ENCODE assay signal across 11 cellular contexts in genomic region chr9:79757906-79758669, GRCh38.
DNase-seq lines count a peak whose midpoint lies in the region; ATAC-seq and TF ChIP-seq lines count a peak whose summit lies in the region.
"Had no signal": no experiment of that assay in that cellular context is flagged by ENCODE, and none has a peak within 500 bp of the region (broad histone marks: within the 10 kb centered on the region; RNA-seq: fewer than 3 reads in every experiment).

No MANE protein-coding gene starts in this region.

- H3K4me1 Mint-ChIP-seq in mesothelial cell of epicardium = no peaks in the 10 kb centered on the region

- DNase-seq in BE2C = no peak
- DNase-seq in HCEC 1CT = peak; percentile 54
- peak; percentile 31 for DNase-seq in astrocyte of the spinal cord (ENCODE audit: low read depth, low spot score)
- DNase-seq in mesothelial cell of epicardium (ENCODE audit: low spot score in 2 of 2, unreplicated experiment in 2 of 2) = no peak
- DNase-seq in activated CD8-positive, alpha-beta memory T cell treated with anti-CD3 and anti-CD28 coated beads, Interleukin-2, amount 50 U/mL, for 48 hours = no peak
- no peak for DNase-seq in H7
- DNase-seq in stimulated activated CD4-positive, alpha-beta T cell treated with anti-CD3 and anti-CD28 coated beads, Interleukin-12 subunit alpha, Interleukin-12 subunit beta, amount 100 ng/mL, for 4 hours = no peak
- DNase-seq: activated naive CD8-positive, alpha-beta T cell treated with anti-CD3 and anti-CD28 coated beads for 36 hours; occipital lobe had no signal

- H3K9me3 Mint-ChIP-seq in mesothelial cell of epicardium = peaks cover 24% of the 10 kb centered on the region
- H3K9me3 Mint-ChIP-seq: activated naive CD8-positive, alpha-beta T cell treated with anti-CD3 and anti-CD28 coated beads for 36 hours had no signal

- H3K4me3 ChIP-seq in BE2C (ENCODE audit: low read depth, low read length) (no peak overlapping the region), astrocyte of the spinal cord (ENCODE audit: low read depth, low read length) (no peak overlapping the region), H7 (ENCODE audit: insufficient read depth, low read depth, low read length) (no peak overlapping the region)

- ATAC-seq in GM19328 (IDR thresholded peaks at IDR 0.05; ENCODE audit: unreplicated experiment) = no peak
- ATAC-seq: activated CD4-positive, CD25-positive, alpha-beta regulatory T cell treated with anti-CD3 and anti-CD28 coated beads, Interleukin-2, amount 50 U/mL, for 24 hours had no signal

- H3K27me3 ChIP-seq in BE2C (no peaks in the 10 kb centered on the region), H7 (ENCODE audit: control insufficient read depth, insufficient read depth, low read length) (no peaks in the 10 kb centered on the region)

- peaks cover 5% of the 10 kb centered on the region for H3K36me3 Mint-ChIP-seq in mesothelial cell of epicardium

- TF ChIP-seq CTCF in BE2C (IDR thresholded peaks at IDR 0.05; ENCODE audit: low read depth, low read length) = peak; percentile 64
- TF ChIP-seq CTCF in astrocyte of the spinal cord (IDR thresholded peaks at IDR 0.05; ENCODE audit: low read depth, low read length) = peak; percentile 51
- TF ChIP-seq CTCF in mesothelial cell of epicardium (IDR thresholded peaks at IDR 0.05; ENCODE audit: unreplicated experiment) = peak; percentile 16

- H3K27me3 Mint-ChIP-seq in mesothelial cell of epicardium (ENCODE audit: low read depth) = peaks cover 5% of the 10 kb centered on the region
- H3K27me3 Mint-ChIP-seq: activated naive CD8-positive, alpha-beta T cell treated with anti-CD3 and anti-CD28 coated beads for 36 hours had no signal

- H3K27ac Mint-ChIP-seq in mesothelial cell of epicardium = no peak overlapping the region
- H3K27ac Mint-ChIP-seq: activated naive CD8-positive, alpha-beta T cell treated with anti-CD3 and anti-CD28 coated beads for 36 hours had no signal

- no peaks in the 10 kb centered on the region for H3K36me3 ChIP-seq in BE2C
- no peaks in the 10 kb centered on the region for H3K36me3 ChIP-seq in H7 (replicated peaks; ENCODE audit: control insufficient read depth, insufficient read depth, low read length)

- in situ Hi-C loops in astrocyte of the spinal cord (cut with HindIII; ENCODE audit: low sequenced_read_pairs) = no loop called here

- no peak overlapping the region for H3K4me3 Mint-ChIP-seq in mesothelial cell of epicardium
- H3K4me3 Mint-ChIP-seq: activated naive CD8-positive, alpha-beta T cell treated with anti-CD3 and anti-CD28 coated beads for 36 hours had no signal

- no peaks in the 10 kb centered on the region for H3K9me3 ChIP-seq in BE2C

- peaks cover 9% of the 10 kb centered on the region; the same call in 1 of the 2 replicates for H3K4me1 ChIP-seq in BE2C

Comparison
In these comparisons a context has a peak if more than half of its experiments do, and no peak if none do; other contexts are left out.
1. DNase-seq: peak in HCEC 1CT (single experiment) and astrocyte of the spinal cord (single experiment); none in BE2C (single experiment), mesothelial cell of epicardium (0 of 2), activated CD8-positive, alpha-beta memory T cell treated with anti-CD3 and anti-CD28 coated beads, Interleukin-2, amount 50 U/mL, for 48 hours (single experiment), H7 (single experiment) and stimulated activated CD4-positive, alpha-beta T cell treated with anti-CD3 and anti-CD28 coated beads, Interleukin-12 subunit alpha, Interleukin-12 subunit beta, amount 100 ng/mL, for 4 hours (single experiment).
2. Peak in every context shown above with its lines, with median percentiles within 50 percentile points of each other: CTCF ChIP-seq.